In genomic region chr10:119456435-119456810, GRCh38 we compare ENCODE assay signal across 15 cellular contexts.
DNase-seq lines count a peak whose midpoint lies in the region; ATAC-seq, FAIRE-seq and TF ChIP-seq lines count a peak whose summit lies in the region.
"Had no signal": no experiment of that assay in that cellular context is flagged by ENCODE, and none has a peak within 500 bp of the region (broad histone marks: within the 10 kb centered on the region; RNA-seq: fewer than 3 reads in every experiment).

No MANE protein-coding gene starts in this region.

- H3K4me1 ChIP-seq in HEK293 (ENCODE audit: control insufficient read depth, insufficient read depth, low read length) = no peaks in the 10 kb centered on the region
- H3K4me1 ChIP-seq in kidney (ENCODE audit: control insufficient read depth in 1 of 2, insufficient read depth in 1 of 2, low read depth in 1 of 2, low read length in 2 of 2) = peaks cover 3 to 5% of the 10 kb centered on the region in 2 donors
- H3K4me1 ChIP-seq: A549, BE2C had no signal

- intact Hi-C loops in CD14-positive monocyte (cut with micrococcal nuclease) (no loop called here), kidney (cut with DNase I) (no loop called here)

- TF ChIP-seq CTCF in CD14-positive monocyte (IDR thresholded peaks at IDR 0.05) (no peak), HEK293 (tag by site-specific recombination; IDR thresholded peaks at IDR 0.05) (no peak), kidney (IDR thresholded peaks at IDR 0.05; ENCODE audit: borderline replicate concordance, extremely low read depth, insufficient read depth) (no peak)

- no peaks in the 10 kb centered on the region for H3K9me3 Mint-ChIP-seq in CD14-positive monocyte
- H3K9me3 Mint-ChIP-seq in stimulated activated memory B cell treated with anti-CD40 and anti-IgM and Interleukin-4, amounts not matched to agents 10 μg/mL and 1 μg/mL and 100 μg/mL, for 72 hours = no peaks in the 10 kb centered on the region
- H3K9me3 Mint-ChIP-seq: IgD-negative memory B cell had no signal

- no peak for ATAC-seq in stimulated activated memory B cell treated with anti-CD40 and anti-IgM and Interleukin-4, amounts not matched to agents 10 μg/mL and 1 μg/mL and 100 μg/mL, for 72 hours
- ATAC-seq: A549, HCT116 had no signal

- no peak overlapping the region for H3K9ac ChIP-seq in kidney (ENCODE audit: low read length in 2 of 2)

- H3K27me3 Mint-ChIP-seq in CD14-positive monocyte (ENCODE audit: low read depth in 3 of 3) = peaks cover 1 to 2% (median 2%) of the 10 kb centered on the region in 3 donors
- no peaks in the 10 kb centered on the region for H3K27me3 Mint-ChIP-seq in stimulated activated memory B cell treated with anti-CD40 and anti-IgM and Interleukin-4, amounts not matched to agents 10 μg/mL and 1 μg/mL and 100 μg/mL, for 72 hours
- H3K27me3 Mint-ChIP-seq: CD4-positive, CD25-positive, alpha-beta regulatory T cell had no signal

- no peak overlapping the region for H3K4me3 Mint-ChIP-seq in CD14-positive monocyte
- H3K4me3 Mint-ChIP-seq in stimulated activated memory B cell treated with anti-CD40 and anti-IgM and Interleukin-4, amounts not matched to agents 10 μg/mL and 1 μg/mL and 100 μg/mL, for 72 hours = no peak overlapping the region
- H3K4me3 Mint-ChIP-seq: CD4-positive, CD25-positive, alpha-beta regulatory T cell had no signal

- POLR2A ChIA-PET in HEK293 (lab: Yijun Ruan, JAX) = no interaction called here

- peak overlapping the region in 1 of 7 donors; percentile 54 for H3K27ac Mint-ChIP-seq in CD14-positive monocyte
- peak overlapping the region; percentile 84 for H3K27ac Mint-ChIP-seq in stimulated activated memory B cell treated with anti-CD40 and anti-IgM and Interleukin-4, amounts not matched to agents 10 μg/mL and 1 μg/mL and 100 μg/mL, for 72 hours

- H3K4me3 ChIP-seq in HEK293 (ENCODE audit: low read depth, low read length) (no peak overlapping the region), kidney (ENCODE audit: low read length in 2 of 2) (no peak overlapping the region)
- H3K4me3 ChIP-seq: A549 had no signal

- peaks cover 9 to 24% of the 10 kb centered on the region in 2 donors for H3K36me3 Mint-ChIP-seq in CD14-positive monocyte
- H3K36me3 Mint-ChIP-seq in stimulated activated memory B cell treated with anti-CD40 and anti-IgM and Interleukin-4, amounts not matched to agents 10 μg/mL and 1 μg/mL and 100 μg/mL, for 72 hours = peaks cover 9% of the 10 kb centered on the region

- DNase-seq in CD14-positive monocyte (ENCODE audit: low spot score) (peak; percentile 28), kidney (peak; percentile 60), occipital lobe (lab: John Stamatoyannopoulos, UW) (no peak), NCI-H774 (lab: John Stamatoyannopoulos, UW) (no peak)
- no peak for DNase-seq in activated CD4-positive, alpha-beta T cell treated with anti-CD3 and anti-CD28 coated beads for 1 hour
- DNase-seq: BE2C; CD4-positive, CD25-positive, alpha-beta regulatory T cell; DMS53; GF-D8 had no signal

- no peak for FAIRE-seq in kidney (lab: Jason Lieb, UNC)
- FAIRE-seq: A549, GM18507 had no signal

- H3K4me1 Mint-ChIP-seq in CD14-positive monocyte = no peaks in the 10 kb centered on the region
- peaks cover 43% of the 10 kb centered on the region for H3K4me1 Mint-ChIP-seq in stimulated activated memory B cell treated with anti-CD40 and anti-IgM and Interleukin-4, amounts not matched to agents 10 μg/mL and 1 μg/mL and 100 μg/mL, for 72 hours
- H3K4me1 Mint-ChIP-seq: CD4-positive, CD25-positive, alpha-beta regulatory T cell had no signal

- no peak overlapping the region for H3K27ac ChIP-seq in HEK293 (ENCODE audit: extremely low read depth, low read depth, low read length)
- no peak overlapping the region for H3K27ac ChIP-seq in kidney (ENCODE audit: low read depth in 2 of 2, low read length in 2 of 2)
- H3K27ac ChIP-seq: A549 had no signal

- CTCF ChIA-PET in HEK293 (lab: Yijun Ruan, JAX) = interaction anchor here (1.0 to 1.4 kb wide), 2 partner anchors 11 to 247 kb away, joined by 3 to 13 read pairs; no protein-coding TSS in a partner anchor

- H3K36me3 ChIP-seq in HEK293 (ENCODE audit: control insufficient read depth in 2 of 2, insufficient read depth in 1 of 2, low read length in 2 of 2) (no peaks in the 10 kb centered on the region), kidney (ENCODE audit: control insufficient read depth in 1 of 2, insufficient read depth in 2 of 2, low read length in 2 of 2) (no peaks in the 10 kb centered on the region)
- H3K36me3 ChIP-seq: BE2C had no signal

- no peaks in the 10 kb centered on the region for H3K9me3 ChIP-seq in HEK293 (ENCODE audit: control insufficient read depth, insufficient read depth, low read depth, low read length)
- no peaks in the 10 kb centered on the region for H3K9me3 ChIP-seq in kidney (ENCODE audit: control insufficient read depth in 1 of 2, low read length in 2 of 2)
- H3K9me3 ChIP-seq: A549, BE2C had no signal

TF ChIP-seq in HEK293, 187 proteins besides CTCF, POLR2A, EP300 and RAD21:
- TF ChIP-seq ZNF654 (tag by site-specific recombination; IDR thresholded peaks at IDR 0.05; ENCODE audit: low read depth) (no peak), ZIC2 (tag by site-specific recombination; IDR thresholded peaks at IDR 0.05) (peak; percentile 33; the same call in 1 of the 2 replicates), ZNF830 (tag by site-specific recombination; IDR thresholded peaks at IDR 0.05; ENCODE audit: low read depth) (no peak), ZNF16 (tag by site-specific recombination; IDR thresholded peaks at IDR 0.05; ENCODE audit: low read depth) (no peak), ZSCAN30 (tag by site-specific recombination; IDR thresholded peaks at IDR 0.05) (no peak), ZNF76 (tag by site-specific recombination; IDR thresholded peaks at IDR 0.05; ENCODE audit: borderline replicate concordance, low read depth) (no peak)

Comparison
In these comparisons a context has a peak if more than half of its experiments do, and no peak if none do; other contexts are left out.
1. DNase-seq: peak in CD14-positive monocyte (single experiment) and kidney (single experiment); none in activated CD4-positive, alpha-beta T cell treated with anti-CD3 and anti-CD28 coated beads for 1 hour (single experiment), occipital lobe (single experiment) and NCI-H774 (single experiment).